ENCODE assay signal across 8 cellular contexts in the genomic region with DNA sequence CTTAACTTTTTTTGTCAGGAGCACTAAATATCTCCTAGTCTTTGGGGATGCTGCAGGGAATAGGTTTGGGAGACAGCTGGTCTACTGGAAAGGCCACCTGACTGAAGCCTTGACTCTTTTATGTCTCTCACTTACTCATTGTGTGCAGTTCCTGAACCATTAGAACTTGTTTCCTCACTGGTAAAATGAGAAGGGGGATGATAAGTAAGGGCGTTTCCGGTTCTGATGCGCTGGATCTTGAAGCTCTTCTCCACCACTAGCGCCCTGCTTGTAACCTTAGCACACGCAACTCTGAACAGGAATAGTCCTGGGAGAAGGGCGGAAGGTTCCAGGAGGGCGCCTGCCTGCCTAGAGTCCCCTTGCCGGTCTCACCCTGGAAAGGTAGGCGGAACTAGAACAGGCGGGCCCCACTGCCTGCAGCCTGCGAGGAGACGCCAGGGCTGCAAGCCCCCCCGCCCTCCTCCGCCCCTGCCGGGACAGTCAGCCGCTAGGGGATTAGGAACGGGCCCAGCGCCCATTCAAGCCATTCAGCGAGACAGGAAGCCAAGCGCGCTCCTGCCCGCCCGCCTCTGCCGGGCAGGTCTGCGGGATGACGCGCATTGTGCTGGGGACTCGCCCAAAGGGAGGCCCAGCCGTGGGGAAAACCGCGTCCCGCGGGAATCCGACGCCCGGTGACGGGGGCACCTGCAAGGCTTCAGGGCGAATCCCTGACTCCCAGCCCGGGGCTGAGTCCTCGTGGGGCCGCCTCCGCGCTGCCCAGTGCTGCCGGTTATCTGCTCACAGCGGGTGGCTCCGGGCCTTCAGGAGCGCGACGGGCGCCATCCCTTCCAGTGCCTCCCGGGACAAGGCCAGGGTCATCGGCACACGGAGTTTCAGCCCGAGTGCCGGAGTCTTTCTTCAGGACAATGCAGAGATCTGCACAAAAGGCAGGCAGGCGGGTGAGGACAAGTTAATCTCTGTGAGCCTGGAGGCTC. TPM values are rescaled to one million over a fixed set of nuclear protein-coding genes. Genes with fewer than 3 reads are reported as not detected.
A peak's percentile ranks its signal among the peaks of the same experiment; 100 is the strongest.
DNase-seq lines count a peak whose midpoint lies in the region; ATAC-seq and TF ChIP-seq lines count a peak whose summit lies in the region.

No MANE protein-coding gene starts in this region.

- H3K4me3 Mint-ChIP-seq in CD4-positive, alpha-beta memory T cell = peak overlapping the region; percentile 13 to 64 (median 52)
- peak overlapping the region; percentile 52 for H3K4me3 Mint-ChIP-seq in activated CD8-positive, alpha-beta T cell treated with anti-CD3 and anti-CD28 coated beads for 36 hours

- H3K9ac ChIP-seq in mucosa of stomach (ENCODE audit: low read length) = peak overlapping the region; percentile 40
- H3K9ac ChIP-seq in stomach smooth muscle (ENCODE audit: low read length in 2 of 2) = no peak overlapping the region

- peaks cover 1 to 11% (median 7%) of the 10 kb centered on the region in 4 donors for H3K4me1 Mint-ChIP-seq in CD4-positive, alpha-beta memory T cell
- peaks cover 6% of the 10 kb centered on the region for H3K4me1 Mint-ChIP-seq in activated CD8-positive, alpha-beta T cell treated with anti-CD3 and anti-CD28 coated beads for 36 hours (ENCODE audit: low read depth)

- peaks cover 0 to 16% (median 11%) of the 10 kb centered on the region in 8 donors for H3K9me3 Mint-ChIP-seq in CD4-positive, alpha-beta memory T cell
- H3K9me3 Mint-ChIP-seq in activated CD8-positive, alpha-beta T cell treated with anti-CD3 and anti-CD28 coated beads for 36 hours = peaks cover 3% of the 10 kb centered on the region

- H3K36me3 Mint-ChIP-seq in CD4-positive, alpha-beta memory T cell = peaks cover 0 to 5% of the 10 kb centered on the region in 2 donors
- no peaks in the 10 kb centered on the region for H3K36me3 Mint-ChIP-seq in activated CD8-positive, alpha-beta T cell treated with anti-CD3 and anti-CD28 coated beads for 36 hours (ENCODE audit: low read depth)

- peaks cover 25% of the 10 kb centered on the region for H3K27me3 ChIP-seq in CD4-positive, alpha-beta memory T cell (ENCODE audit: insufficient read depth, low read length)
- peaks cover 0 to 3% of the 10 kb centered on the region in 2 donors for H3K27me3 ChIP-seq in esophagus (ENCODE audit: control insufficient read depth in 1 of 2, insufficient read depth in 2 of 2, low read length in 2 of 2)
- H3K27me3 ChIP-seq in mucosa of stomach (ENCODE audit: control insufficient read depth, insufficient read depth, low read length) = peaks cover 28% of the 10 kb centered on the region
- H3K27me3 ChIP-seq in stomach smooth muscle (ENCODE audit: control insufficient read depth in 1 of 2, insufficient read depth in 2 of 2, low read length in 2 of 2) = peaks cover 16 to 19% of the 10 kb centered on the region in 2 donors

- no peak for TF ChIP-seq CTCF in activated CD8-positive, alpha-beta T cell treated with anti-CD3 and anti-CD28 coated beads for 36 hours (IDR thresholded peaks at IDR 0.05)

- 3% methylated on average over 56 of the region's 56 CpGs for WGBS in esophagus, 2 donors

- peaks cover 36 to 56% of the 10 kb centered on the region in 2 donors for H3K27me3 Mint-ChIP-seq in CD4-positive, alpha-beta memory T cell
- peaks cover 51% of the 10 kb centered on the region for H3K27me3 Mint-ChIP-seq in activated CD8-positive, alpha-beta T cell treated with anti-CD3 and anti-CD28 coated beads for 36 hours

- peak in 4 of 5 donors; percentile 12 to 17 (median 15) for DNase-seq in CD4-positive, alpha-beta memory T cell
- DNase-seq in HuH-7 (ENCODE audit: low spot score) (peak; percentile 47), NCI-H2081 (lab: John Stamatoyannopoulos, UW) (no peak)
- DNase-seq in activated CD8-positive, alpha-beta T cell treated with anti-CD3 and anti-CD28 coated beads for 36 hours = peak; percentile 59

- peaks cover 0 to 4% of the 10 kb centered on the region in 2 donors for H3K9me3 ChIP-seq in CD4-positive, alpha-beta memory T cell (ENCODE audit: control insufficient read depth in 1 of 2, low read length in 2 of 2)
- H3K9me3 ChIP-seq in esophagus (ENCODE audit: control insufficient read depth in 2 of 2, insufficient read depth in 1 of 2, low read depth in 1 of 2, low read length in 1 of 2) (peaks cover 0 to 5% of the 10 kb centered on the region in 2 donors), mucosa of stomach (ENCODE audit: control insufficient read depth, low read length) (no peaks in the 10 kb centered on the region), stomach smooth muscle (ENCODE audit: control insufficient read depth in 2 of 2, low read length in 2 of 2) (peaks cover 5 to 8% of the 10 kb centered on the region in 2 donors)

- H3K27ac ChIP-seq in CD4-positive, alpha-beta memory T cell (ENCODE audit: low read depth, low read length) = no peak overlapping the region
- H3K27ac ChIP-seq in esophagus (ENCODE audit: low read depth in 2 of 2, low read length in 1 of 2) (peak overlapping the region; percentile 84 to 88), stomach smooth muscle (ENCODE audit: low read length) (no peak overlapping the region)

- CTCF ChIA-PET in CD4-positive, alpha-beta memory T cell (lab: Charles Lee; ENCODE audit: partially characterized antibody) = no interaction called here
- CTCF ChIA-PET in activated CD8-positive, alpha-beta T cell treated with anti-CD3 and anti-CD28 coated beads for 36 hours (lab: Charles Lee) = no interaction called here

- no peak overlapping the region for H3K4me3 ChIP-seq in CD4-positive, alpha-beta memory T cell (ENCODE audit: low read length in 2 of 2)
- H3K4me3 ChIP-seq in esophagus (ENCODE audit: low read depth in 1 of 2, low read length in 2 of 2) (peak overlapping the region; percentile 36 to 40), mucosa of stomach (ENCODE audit: low read length) (no peak overlapping the region), stomach smooth muscle (ENCODE audit: low read length in 2 of 2) (peak overlapping the region; percentile 18 to 72)

- H3K4me1 ChIP-seq in CD4-positive, alpha-beta memory T cell (ENCODE audit: insufficient read depth, low read length) = peaks cover 11% of the 10 kb centered on the region
- H3K4me1 ChIP-seq in esophagus (ENCODE audit: control insufficient read depth in 2 of 2, insufficient read depth in 2 of 2, low read length in 1 of 2) = peaks cover 6 to 15% of the 10 kb centered on the region in 2 donors
- H3K4me1 ChIP-seq in mucosa of stomach (ENCODE audit: control insufficient read depth, insufficient read depth, low read length) = no peaks in the 10 kb centered on the region
- peaks cover 10% of the 10 kb centered on the region for H3K4me1 ChIP-seq in stomach smooth muscle (ENCODE audit: control insufficient read depth, insufficient read depth, low read length)

- peak; percentile 81 for ATAC-seq in activated CD8-positive, alpha-beta T cell treated with anti-CD3 and anti-CD28 coated beads for 36 hours
- ATAC-seq in HG03025 (IDR thresholded peaks at IDR 0.05; ENCODE audit: low FRiP score, unreplicated experiment) = no peak

- no peaks in the 10 kb centered on the region for H3K36me3 ChIP-seq in CD4-positive, alpha-beta memory T cell (ENCODE audit: insufficient read depth, low read length)
- H3K36me3 ChIP-seq in esophagus (ENCODE audit: control insufficient read depth in 2 of 2, insufficient read depth in 2 of 2, low read length in 1 of 2) (peaks cover 0 to 3% of the 10 kb centered on the region in 2 donors), mucosa of stomach (ENCODE audit: control insufficient read depth, insufficient read depth, low read length) (no peaks in the 10 kb centered on the region), stomach smooth muscle (ENCODE audit: control insufficient read depth in 2 of 2, insufficient read depth in 2 of 2, low read length in 2 of 2) (no peaks in the 10 kb centered on the region)

- H3K27ac Mint-ChIP-seq in CD4-positive, alpha-beta memory T cell = no peak overlapping the region
- H3K27ac Mint-ChIP-seq in activated CD8-positive, alpha-beta T cell treated with anti-CD3 and anti-CD28 coated beads for 36 hours = no peak overlapping the region

- intact Hi-C loops in CD4-positive, alpha-beta memory T cell (cut with micrococcal nuclease) = no loop called here
- intact Hi-C loops in activated CD8-positive, alpha-beta T cell treated with anti-CD3 and anti-CD28 coated beads for 36 hours (cut with micrococcal nuclease) = no loop called here

- POLR2A ChIA-PET in CD4-positive, alpha-beta memory T cell (lab: Charles Lee; ENCODE audit: partially characterized antibody) = no interaction called here
- POLR2A ChIA-PET in activated CD8-positive, alpha-beta T cell treated with anti-CD3 and anti-CD28 coated beads for 36 hours (lab: Charles Lee) = interaction anchor here (0.6 to 0.7 kb wide), 2 partner anchors 108 to 133 kb away, joined by 3 read pairs; partner anchors contain the start of genes NCBP1 and TSTD2

RNA-seq across cellular contexts. Expression of gene XPA, which starts 44.0 kb away (rescaled TPM):
- total RNA-seq in CD4-positive, alpha-beta memory T cell = 10 to 100 TPM; 24.0 to 25.5 TPM
- 10 to 100 TPM; 32.3 to 36.2 TPM for polyA plus RNA-seq in CD4-positive, alpha-beta memory T cell
- 10 to 100 TPM in 1 of 2 experiments, 1 to 10 TPM in 1; 9.8 to 10.9 TPM for total RNA-seq in activated CD8-positive, alpha-beta T cell treated with anti-CD3 and anti-CD28 coated beads for 36 hours
- 10 to 100 TPM; 13.5 to 16.3 TPM for polyA plus RNA-seq in esophagus

Comparison
In these comparisons a context has a peak if more than half of its experiments do, and no peak if none do; other contexts are left out.
1. DNase-seq: peak in CD4-positive, alpha-beta memory T cell (4 of 5), HuH-7 (single experiment) and activated CD8-positive, alpha-beta T cell treated with anti-CD3 and anti-CD28 coated beads for 36 hours (single experiment); none in NCI-H2081 (0 of 2).
2. H3K27ac ChIP-seq: peak in esophagus (2 of 2); none in CD4-positive, alpha-beta memory T cell (single experiment) and stomach smooth muscle (single experiment).
3. H3K4me3 ChIP-seq: peak in esophagus (2 of 2) and stomach smooth muscle (2 of 2); none in CD4-positive, alpha-beta memory T cell (0 of 2) and mucosa of stomach (single experiment).